Comparison of ENCODE assay signal across 15 cellular contexts in genomic region chr3:69921651-69922050, GRCh38.
"Had no signal": no experiment of that assay in that cellular context is flagged by ENCODE, and none has a peak within 500 bp of the region (broad histone marks: within the 10 kb centered on the region; RNA-seq: fewer than 3 reads in every experiment).

No MANE protein-coding gene starts in this region.

- H3K27ac ChIP-seq: left ventricle myocardium inferior, pancreas, right atrium auricular region, right lobe of liver, suprapubic skin, uterus had no signal

- DNase-seq: immature natural killer cell; left ventricle myocardium inferior; naive thymus-derived CD8-positive, alpha-beta T cell; pancreas; right lobe of liver; stimulated activated CD4-positive, alpha-beta T cell treated with anti-CD3 and anti-CD28 coated beads, Interleukin-1b, Interleukin-23, amount 100 ng/mL, for 48 hours; stimulated activated CD4-positive, alpha-beta T cell treated with anti-CD3 and anti-CD28 coated beads, Interleukin-2, amount 100 ng/mL, for 48 hours; stimulated activated CD4-positive, alpha-beta T cell treated with anti-CD3 and anti-CD28 coated beads, Interleukin-4, amount 100 ng/mL, for 4 hours; stimulated activated CD8-positive, alpha-beta memory T cell treated with anti-CD3 and anti-CD28 coated beads, Interleukin-4, amount 100 ng/mL, for 48 hours; stimulated activated naive CD4-positive, alpha-beta T cell treated with Interleukin-2 at 50 U/mL for 16 hours; stimulated activated naive CD8-positive, alpha-beta T cell treated with anti-CD3 and anti-CD28 coated beads, Interleukin-15, amount 100 ng/mL, for 72 hours; uterus had no signal

- ATAC-seq: naive thymus-derived CD8-positive, alpha-beta T cell; pancreas; right lobe of liver; stimulated activated memory B cell treated with anti-CD40 and anti-IgM and Interleukin-4, amounts not matched to agents 10 μg/mL and 1 μg/mL and 100 μg/mL, for 72 hours; stimulated activated naive CD8-positive, alpha-beta T cell treated with anti-CD3 and anti-CD28 coated beads, Interleukin-15, amount 100 ng/mL, for 72 hours had no signal
